In genomic region chr4:166169111-166169510, GRCh38 we compare ENCODE assay signal across 12 cellular contexts.
DNase-seq lines count a peak whose midpoint lies in the region; ATAC-seq, FAIRE-seq and TF ChIP-seq lines count a peak whose summit lies in the region.
"Had no signal": no experiment of that assay in that cellular context is flagged by ENCODE, and none has a peak within 500 bp of the region (broad histone marks: within the 10 kb centered on the region; RNA-seq: fewer than 3 reads in every experiment).

No MANE protein-coding gene starts in this region.

- H3K27me3 ChIP-seq in Karpas-422 (ENCODE audit: low read length) (no peaks in the 10 kb centered on the region), GM12878 (replicated peaks in 1 of 2; ENCODE audit: control insufficient read depth in 2 of 2, insufficient read depth in 2 of 2, low read length in 1 of 2) (no peaks in the 10 kb centered on the region)

- FAIRE-seq in GM12878 (lab: Jason Lieb, UNC), result no peak

- TF ChIP-seq POLR2A in GM12878 (IDR thresholded peaks at IDR 0.05; ENCODE audit: low read depth, low read length), result no peak

- H4K20me1 ChIP-seq in Karpas-422 (ENCODE audit: insufficient read depth, low read depth, low read length) (no peaks in the 10 kb centered on the region), GM12878 (ENCODE audit: control insufficient read depth, insufficient read depth) (no peaks in the 10 kb centered on the region)

- H2AFZ ChIP-seq in Karpas-422 (ENCODE audit: low read length) (no peak overlapping the region), GM12878 (ENCODE audit: control insufficient read depth, low read depth, low read length) (no peak overlapping the region)

- intact Hi-C loops in activated CD8-positive, alpha-beta T cell treated with anti-CD3 and anti-CD28 coated beads for 36 hours (cut with micrococcal nuclease), result loop anchor here (10.0 kb wide), 1 partner anchor 86 kb away; no protein-coding TSS in a partner anchor
- intact Hi-C loops in GM12878 (cut with micrococcal nuclease; ENCODE audit: unreplicated experiment), result loop anchor here (5.0 to 10.0 kb wide), 5 partner anchors 83 to 1983 kb away; no protein-coding TSS in a partner anchor

- H3K4me3 ChIP-seq in Karpas-422 (ENCODE audit: low read length), result no peak overlapping the region
- no peak overlapping the region for H3K4me3 ChIP-seq in GM12878
- H3K4me3 ChIP-seq: HAP-1 had no signal

- RAD21 ChIA-PET in GM12878 (lab: Charles Lee; ENCODE audit: unreplicated experiment), result interaction anchor here (1.0 to 1.2 kb wide), 2 partner anchors 37 to 425 kb away, joined by 3 to 9 read pairs; no protein-coding TSS in a partner anchor

- no peaks in the 10 kb centered on the region for H3K36me3 Mint-ChIP-seq in activated CD8-positive, alpha-beta T cell treated with anti-CD3 and anti-CD28 coated beads for 36 hours (ENCODE audit: low read depth)
- H3K36me3 Mint-ChIP-seq in activated CD8-positive, alpha-beta T cell treated with anti-CD3 and anti-CD28 coated beads, Interleukin-2, amount 10 ng/mL, durations not matched to agents 7 days and 5 days (ENCODE audit: low read depth), result no peaks in the 10 kb centered on the region

- no peaks in the 10 kb centered on the region for H3K9me3 ChIP-seq in Karpas-422 (ENCODE audit: low read length)
- H3K9me3 ChIP-seq in GM12878 (replicated peaks; ENCODE audit: control insufficient read depth, insufficient read depth, low read length), result no peaks in the 10 kb centered on the region; the same call in 2 of the 3 replicates
- H3K9me3 ChIP-seq: HAP-1 had no signal

- CTCF ChIA-PET in activated CD8-positive, alpha-beta T cell treated with anti-CD3 and anti-CD28 coated beads for 36 hours (lab: Charles Lee), result no interaction called here
- CTCF ChIA-PET in activated CD8-positive, alpha-beta T cell treated with anti-CD3 and anti-CD28 coated beads, Interleukin-2, amount 10 ng/mL, durations not matched to agents 7 days and 5 days (lab: Charles Lee), result no interaction called here
- CTCF ChIA-PET in GM12878 (lab: Yijun Ruan, JAX), result interaction anchor here (0.6 to 1.2 kb wide), 2 partner anchors 424 to 1120 kb away, joined by 3 to 8 read pairs; no protein-coding TSS in a partner anchor

- WGBS in GM12878 (ENCODE audit: insufficient coverage, insufficient replicate concordance, low lambda C conversion rate, missing lambda C conversion rate), result 19% methylated on average over 3 of the region's 3 CpGs

- H3K9me2 ChIP-seq in Karpas-422 (replicated peaks; ENCODE audit: insufficient read depth, low read length), result no peaks in the 10 kb centered on the region

- H3K36me3 ChIP-seq in Karpas-422 (ENCODE audit: insufficient read depth, low read length), result no peaks in the 10 kb centered on the region
- H3K36me3 ChIP-seq in GM12878 (ENCODE audit: control insufficient read depth in 2 of 2, insufficient read depth in 2 of 2, low read length in 1 of 2), result no peaks in the 10 kb centered on the region
- H3K36me3 ChIP-seq: HAP-1 had no signal

- no TSS peak for BruUV-seq in GM12878 (replicated peaks; lab: Mats Ljungman, UMichigan)

- no peaks in the 10 kb centered on the region for H3K4me1 Mint-ChIP-seq in activated CD8-positive, alpha-beta T cell treated with anti-CD3 and anti-CD28 coated beads for 36 hours (ENCODE audit: low read depth)
- H3K4me1 Mint-ChIP-seq in activated CD8-positive, alpha-beta T cell treated with anti-CD3 and anti-CD28 coated beads, Interleukin-2, amount 10 ng/mL, durations not matched to agents 7 days and 5 days (ENCODE audit: low read depth), result no peaks in the 10 kb centered on the region

- H3K27me3 Mint-ChIP-seq in activated CD8-positive, alpha-beta T cell treated with anti-CD3 and anti-CD28 coated beads for 36 hours, result peaks cover 2% of the 10 kb centered on the region
- H3K27me3 Mint-ChIP-seq in activated CD8-positive, alpha-beta T cell treated with anti-CD3 and anti-CD28 coated beads, Interleukin-2, amount 10 ng/mL, durations not matched to agents 7 days and 5 days (ENCODE audit: low read depth), result no peaks in the 10 kb centered on the region

- POLR2A ChIA-PET in activated CD8-positive, alpha-beta T cell treated with anti-CD3 and anti-CD28 coated beads for 36 hours (lab: Charles Lee), result no interaction called here
- POLR2A ChIA-PET in activated CD8-positive, alpha-beta T cell treated with anti-CD3 and anti-CD28 coated beads, Interleukin-2, amount 10 ng/mL, durations not matched to agents 7 days and 5 days (lab: Charles Lee), result no interaction called here
- POLR2A ChIA-PET in GM12878 (lab: Charles Lee), result no interaction called here

- H3K27ac ChIP-seq in Karpas-422 (ENCODE audit: low read length) (no peak overlapping the region), GM12878 (ENCODE audit: control insufficient read depth, insufficient read depth) (no peak overlapping the region)

- DNase-seq in activated CD8-positive, alpha-beta T cell treated with anti-CD3 and anti-CD28 coated beads for 36 hours, result peak; percentile 2
- DNase-seq in activated CD8-positive, alpha-beta T cell treated with anti-CD3 and anti-CD28 coated beads, Interleukin-2, amount 10 ng/mL, durations not matched to agents 7 days and 5 days, result no peak
- DNase-seq in Karpas-422 (peak; percentile 65), GM12878 (ENCODE audit: low read depth, low spot score) (no peak), stromal cell of bone marrow (ENCODE audit: low read depth) (peak; percentile 2), NCI-H1930 (lab: John Stamatoyannopoulos, UW) (no peak), NCI-H524 treated with DMSO at 0.1 percent for 48 hours (lab: John Stamatoyannopoulos, UW) (no peak), T-helper 2 cell (no peak)
- DNase-seq: NCI-H2227 treated with DMSO at 0.1 percent for 48 hours, occipital lobe had no signal

- in situ Hi-C loops in GM12878 (cut with MboI), result loop anchor here (5.0 to 25.0 kb wide), 4 partner anchors 423 to 1456 kb away; no protein-coding TSS in a partner anchor

- H3K9me3 Mint-ChIP-seq in activated CD8-positive, alpha-beta T cell treated with anti-CD3 and anti-CD28 coated beads for 36 hours, result no peaks in the 10 kb centered on the region
- H3K9me3 Mint-ChIP-seq in activated CD8-positive, alpha-beta T cell treated with anti-CD3 and anti-CD28 coated beads, Interleukin-2, amount 10 ng/mL, durations not matched to agents 7 days and 5 days (ENCODE audit: insufficient read depth), result no peaks in the 10 kb centered on the region
- H3K9me3 Mint-ChIP-seq: stimulated activated naive CD8-positive, alpha-beta T cell treated with anti-CD3 and anti-CD28 coated beads, Interleukin-15, Interleukin-2, amounts not matched to agents 100 ng/mL and 50 ng/mL, for 24 hours had no signal

- H3K79me2 ChIP-seq in Karpas-422 (ENCODE audit: low read length) (no peaks in the 10 kb centered on the region), GM12878 (ENCODE audit: control insufficient read depth, insufficient read depth, low read length) (no peaks in the 10 kb centered on the region)

- peak; percentile 73 for TF ChIP-seq RAD21 in GM12878 (IDR thresholded peaks at IDR 0.05; ENCODE audit: insufficient read depth, low read depth, low read length)

- H3K4me2 ChIP-seq in Karpas-422 (ENCODE audit: low read depth, low read length, poor library complexity, severe bottlenecking) (no peak overlapping the region), GM12878 (ENCODE audit: control insufficient read depth, insufficient read depth) (no peak overlapping the region)

- H3K27ac Mint-ChIP-seq in activated CD8-positive, alpha-beta T cell treated with anti-CD3 and anti-CD28 coated beads for 36 hours, result no peak overlapping the region
- H3K27ac Mint-ChIP-seq in activated CD8-positive, alpha-beta T cell treated with anti-CD3 and anti-CD28 coated beads, Interleukin-2, amount 10 ng/mL, durations not matched to agents 7 days and 5 days, result no peak overlapping the region
- H3K27ac Mint-ChIP-seq: stimulated activated naive CD8-positive, alpha-beta T cell treated with anti-CD3 and anti-CD28 coated beads, Interleukin-15, Interleukin-2, amounts not matched to agents 100 ng/mL and 50 ng/mL, for 24 hours had no signal

- no peak for TF ChIP-seq EP300 in GM12878 (IDR thresholded peaks at IDR 0.05; ENCODE audit: borderline replicate concordance in 1 of 2, control insufficient read depth in 1 of 2, low read depth in 2 of 2, low read length in 2 of 2)

- TF ChIP-seq CTCF in activated CD8-positive, alpha-beta T cell treated with anti-CD3 and anti-CD28 coated beads for 36 hours (IDR thresholded peaks at IDR 0.05), result no peak
- peak; percentile 43 to 49 (median 46); a peak in 5 of 6 replicates for TF ChIP-seq CTCF in GM12878 (IDR thresholded peaks at IDR 0.05 in 2 of 3, conservative IDR thresholded peaks at IDR 0.05 in 1 of 3; ENCODE audit: control insufficient read depth in 2 of 3, extremely low read depth in 1 of 3, insufficient read depth in 1 of 3, low read depth in 3 of 3, low read length in 3 of 3)

- SMC1A ChIA-PET in GM12878 (lab: Charles Lee; ENCODE audit: uncharacterized antibody, unreplicated experiment), result interaction anchor here (0.7 to 2.0 kb wide), 2 partner anchors 424 to 1120 kb away, joined by 5 to 6 read pairs; no protein-coding TSS in a partner anchor

- no peak overlapping the region for H3K4me3 Mint-ChIP-seq in activated CD8-positive, alpha-beta T cell treated with anti-CD3 and anti-CD28 coated beads for 36 hours
- no peak overlapping the region for H3K4me3 Mint-ChIP-seq in activated CD8-positive, alpha-beta T cell treated with anti-CD3 and anti-CD28 coated beads, Interleukin-2, amount 10 ng/mL, durations not matched to agents 7 days and 5 days
- H3K4me3 Mint-ChIP-seq: stimulated activated naive CD8-positive, alpha-beta T cell treated with anti-CD3 and anti-CD28 coated beads, Interleukin-15, Interleukin-2, amounts not matched to agents 100 ng/mL and 50 ng/mL, for 24 hours had no signal

- ATAC-seq in activated CD8-positive, alpha-beta T cell treated with anti-CD3 and anti-CD28 coated beads for 36 hours, result no peak
- ATAC-seq in activated CD8-positive, alpha-beta T cell treated with anti-CD3 and anti-CD28 coated beads, Interleukin-2, amount 10 ng/mL, durations not matched to agents 7 days and 5 days, result no peak
- peak; percentile 72 for ATAC-seq in GM12878

- H3K4me1 ChIP-seq in Karpas-422 (ENCODE audit: low read length) (no peaks in the 10 kb centered on the region), GM12878 (ENCODE audit: control insufficient read depth, insufficient read depth, low read length) (no peaks in the 10 kb centered on the region)
- H3K4me1 ChIP-seq: HAP-1 had no signal

- H3K9ac ChIP-seq in Karpas-422 (ENCODE audit: low read length), result no peak overlapping the region
- no peak overlapping the region for H3K9ac ChIP-seq in GM12878 (ENCODE audit: control insufficient read depth, insufficient read depth, low read length)

TF ChIP-seq in GM12878, 131 proteins besides CTCF, POLR2A, EP300 and RAD21 (continues in another document):
- TF ChIP-seq TARDBP (IDR thresholded peaks at IDR 0.05; ENCODE audit: borderline replicate concordance) (no peak), NFYA (IDR thresholded peaks at IDR 0.05; ENCODE audit: borderline replicate concordance, low read depth, low read length) (no peak), POU2F2 (IDR thresholded peaks at IDR 0.05; ENCODE audit: borderline replicate concordance, low read depth, low read length) (no peak), CHD4 (IDR thresholded peaks at IDR 0.05) (no peak), SIX5 (IDR thresholded peaks at IDR 0.05; ENCODE audit: low read depth, low read length, severe bottlenecking) (no peak), LARP7 (IDR thresholded peaks at IDR 0.05) (no peak)

Comparison
In these comparisons a context has a peak if more than half of its experiments do, and no peak if none do; other contexts are left out.
1. DNase-seq: peak in activated CD8-positive, alpha-beta T cell treated with anti-CD3 and anti-CD28 coated beads for 36 hours (single experiment), Karpas-422 (single experiment) and stromal cell of bone marrow (single experiment); none in activated CD8-positive, alpha-beta T cell treated with anti-CD3 and anti-CD28 coated beads, Interleukin-2, amount 10 ng/mL, durations not matched to agents 7 days and 5 days (single experiment), GM12878 (single experiment), NCI-H1930 (0 of 2), NCI-H524 treated with DMSO at 0.1 percent for 48 hours (single experiment) and T-helper 2 cell (0 of 5).